ENCODE assay signal across 12 cellular contexts in genomic region chr4:77145806-77146425, GRCh38. TPM values are rescaled to one million over a fixed set of nuclear protein-coding genes. Genes with fewer than 3 reads are reported as not detected.
DNase-seq lines count a peak whose midpoint lies in the region; ATAC-seq and TF ChIP-seq lines count a peak whose summit lies in the region.
"Had no signal": no experiment of that assay in that cellular context is flagged by ENCODE, and none has a peak within 500 bp of the region (broad histone marks: within the 10 kb centered on the region; RNA-seq: fewer than 3 reads in every experiment).

No MANE protein-coding gene starts in this region.

- H3K9me3 ChIP-seq in CD4-positive, alpha-beta memory T cell (ENCODE audit: control insufficient read depth in 1 of 2, low read length in 2 of 2) = no peaks in the 10 kb centered on the region

- no peaks in the 10 kb centered on the region for H3K36me3 ChIP-seq in CD4-positive, alpha-beta memory T cell (ENCODE audit: insufficient read depth, low read length)

- peaks cover 15 to 38% (median 16%) of the 10 kb centered on the region in 4 donors for H3K4me1 Mint-ChIP-seq in CD4-positive, alpha-beta memory T cell
- H3K4me1 Mint-ChIP-seq in activated naive CD8-positive, alpha-beta T cell treated with anti-CD3 and anti-CD28 coated beads for 36 hours = peaks cover 19% of the 10 kb centered on the region
- H3K4me1 Mint-ChIP-seq in nephron = peaks cover 34% of the 10 kb centered on the region
- H3K4me1 Mint-ChIP-seq: central memory CD8-positive, alpha-beta T cell had no signal

- peak overlapping the region in 7 of 8 donors; percentile 11 to 61 (median 46) for H3K4me3 Mint-ChIP-seq in CD4-positive, alpha-beta memory T cell
- peak overlapping the region; percentile 48 for H3K4me3 Mint-ChIP-seq in activated naive CD8-positive, alpha-beta T cell treated with anti-CD3 and anti-CD28 coated beads for 36 hours
- H3K4me3 Mint-ChIP-seq in nephron = no peak overlapping the region
- H3K4me3 Mint-ChIP-seq: central memory CD8-positive, alpha-beta T cell had no signal

- H3K27ac ChIP-seq in CD4-positive, alpha-beta memory T cell (ENCODE audit: low read depth, low read length) = no peak overlapping the region

- peaks cover 19% of the 10 kb centered on the region for H3K4me1 ChIP-seq in CD4-positive, alpha-beta memory T cell (ENCODE audit: insufficient read depth, low read length)

- no peaks in the 10 kb centered on the region for H3K27me3 Mint-ChIP-seq in CD4-positive, alpha-beta memory T cell
- no peaks in the 10 kb centered on the region for H3K27me3 Mint-ChIP-seq in activated naive CD8-positive, alpha-beta T cell treated with anti-CD3 and anti-CD28 coated beads for 36 hours
- H3K27me3 Mint-ChIP-seq in nephron (ENCODE audit: low read depth) = no peaks in the 10 kb centered on the region

- CTCF ChIA-PET in CD4-positive, alpha-beta memory T cell (lab: Charles Lee; ENCODE audit: partially characterized antibody) = interaction anchor here (1.2 to 3.5 kb wide), 4 partner anchors 9 to 58 kb away, joined by 3 to 11 read pairs (median 6); no protein-coding TSS in a partner anchor

- no peaks in the 10 kb centered on the region for H3K36me3 Mint-ChIP-seq in CD4-positive, alpha-beta memory T cell
- no peaks in the 10 kb centered on the region for H3K36me3 Mint-ChIP-seq in activated naive CD8-positive, alpha-beta T cell treated with anti-CD3 and anti-CD28 coated beads for 36 hours
- H3K36me3 Mint-ChIP-seq in nephron (ENCODE audit: low read depth) = no peaks in the 10 kb centered on the region

- no peak for TF ChIP-seq CTCF in nephron (IDR thresholded peaks at IDR 0.05; ENCODE audit: unreplicated experiment in 3 of 3)

- no peak overlapping the region for H3K4me3 ChIP-seq in CD4-positive, alpha-beta memory T cell (ENCODE audit: low read length in 2 of 2)

- POLR2A ChIA-PET in CD4-positive, alpha-beta memory T cell (lab: Charles Lee; ENCODE audit: partially characterized antibody) = no interaction called here

- DNase-seq in CD4-positive, alpha-beta memory T cell = peak in 1 of 5 donors; percentile 17
- DNase-seq in HuH-7 (ENCODE audit: low spot score) (peak; percentile 18), NCI-H1694 treated with DMSO at 0.1 percent for 48 hours (lab: John Stamatoyannopoulos, UW) (no peak), activated gamma-delta T cell treated with Interleukin-2 at 50 U/mL for 16 hours (no peak)
- DNase-seq in activated naive CD8-positive, alpha-beta T cell treated with anti-CD3 and anti-CD28 coated beads for 36 hours = no peak
- DNase-seq: activated CD4-positive, alpha-beta T cell treated with anti-CD3 and anti-CD28 coated beads for 4 hours; GDM1; nucleus accumbens had no signal

- intact Hi-C loops in CD4-positive, alpha-beta memory T cell (cut with micrococcal nuclease) = no loop called here

- H3K27ac Mint-ChIP-seq in CD4-positive, alpha-beta memory T cell = peak overlapping the region in 5 of 7 donors; percentile 4 to 77 (median 73)
- no peak overlapping the region for H3K27ac Mint-ChIP-seq in activated naive CD8-positive, alpha-beta T cell treated with anti-CD3 and anti-CD28 coated beads for 36 hours
- H3K27ac Mint-ChIP-seq in nephron = peak overlapping the region; percentile 52 to 83 (median 75)

- no peak for TF ChIP-seq POLR2A in GM18505 (IDR thresholded peaks at IDR 0.05; ENCODE audit: borderline replicate concordance, extremely low read depth, insufficient read depth, insufficient read length)

- ATAC-seq in GM18505 (IDR thresholded peaks at IDR 0.05; ENCODE audit: unreplicated experiment) (no peak), GM21390 (IDR thresholded peaks at IDR 0.05; ENCODE audit: unreplicated experiment) (no peak)

- no peaks in the 10 kb centered on the region for H3K27me3 ChIP-seq in CD4-positive, alpha-beta memory T cell (ENCODE audit: insufficient read depth, low read length)

- no peaks in the 10 kb centered on the region for H3K9me3 Mint-ChIP-seq in CD4-positive, alpha-beta memory T cell
- no peaks in the 10 kb centered on the region for H3K9me3 Mint-ChIP-seq in activated naive CD8-positive, alpha-beta T cell treated with anti-CD3 and anti-CD28 coated beads for 36 hours
- H3K9me3 Mint-ChIP-seq in nephron = no peaks in the 10 kb centered on the region
- H3K9me3 Mint-ChIP-seq: central memory CD8-positive, alpha-beta T cell had no signal

RNA-seq across cellular contexts. Expression of gene CCNG2, which starts 11.1 kb away (rescaled TPM):
- 10 to 100 TPM; 22.2 to 22.9 TPM for total RNA-seq in CD4-positive, alpha-beta memory T cell
- 10 to 100 TPM; 17.0 to 18.3 TPM for polyA plus RNA-seq in CD4-positive, alpha-beta memory T cell
- 10 to 100 TPM; 17.4 to 18.7 TPM for total RNA-seq in activated naive CD8-positive, alpha-beta T cell treated with anti-CD3 and anti-CD28 coated beads for 36 hours

Comparison
In these comparisons a context has a peak if more than half of its experiments do, and no peak if none do; other contexts are left out.
1. H3K4me3 Mint-ChIP-seq: peak in CD4-positive, alpha-beta memory T cell (7 of 8) and activated naive CD8-positive, alpha-beta T cell treated with anti-CD3 and anti-CD28 coated beads for 36 hours (single experiment); none in nephron (0 of 3).